ENCODE assay signal across 13 cellular contexts in genomic region chr16:80317132-80318098, GRCh38.
DNase-seq lines count a peak whose midpoint lies in the region; TF ChIP-seq lines count a peak whose summit lies in the region.
"Had no signal": no experiment of that assay in that cellular context is flagged by ENCODE, and none has a peak within 500 bp of the region (broad histone marks: within the 10 kb centered on the region; RNA-seq: fewer than 3 reads in every experiment).

No MANE protein-coding gene starts in this region.

- no peaks in the 10 kb centered on the region for H3K36me3 Mint-ChIP-seq in glutamatergic neuron (ENCODE audit: unreplicated experiment)
- H3K36me3 Mint-ChIP-seq: stimulated activated effector memory CD8-positive, alpha-beta T cell treated with anti-CD3 and anti-CD28 coated beads, Interleukin-12 subunit alpha, Interleukin-12 subunit beta, amount 100 ng/mL, for 72 hours had no signal

- no peak overlapping the region for H3K4me3 Mint-ChIP-seq in glutamatergic neuron (ENCODE audit: unreplicated experiment)
- H3K4me3 Mint-ChIP-seq: stimulated activated effector memory CD8-positive, alpha-beta T cell treated with anti-CD3 and anti-CD28 coated beads, Interleukin-12 subunit alpha, Interleukin-12 subunit beta, amount 100 ng/mL, for 72 hours; T-helper 17 cell had no signal

- TF ChIP-seq CTCF in glutamatergic neuron (IDR thresholded peaks at IDR 0.05; ENCODE audit: partially characterized antibody, unreplicated experiment) = peak; percentile 32

- no peak overlapping the region for H3K27ac Mint-ChIP-seq in glutamatergic neuron (ENCODE audit: unreplicated experiment)
- H3K27ac Mint-ChIP-seq: stimulated activated effector memory CD8-positive, alpha-beta T cell treated with anti-CD3 and anti-CD28 coated beads, Interleukin-12 subunit alpha, Interleukin-12 subunit beta, amount 100 ng/mL, for 72 hours; T-helper 17 cell had no signal

- peaks cover 6% of the 10 kb centered on the region for H3K4me1 Mint-ChIP-seq in glutamatergic neuron (ENCODE audit: low read depth, unreplicated experiment)
- H3K4me1 Mint-ChIP-seq: stimulated activated effector memory CD8-positive, alpha-beta T cell treated with anti-CD3 and anti-CD28 coated beads, Interleukin-12 subunit alpha, Interleukin-12 subunit beta, amount 100 ng/mL, for 72 hours; T-helper 17 cell had no signal

- no peaks in the 10 kb centered on the region for H3K27me3 Mint-ChIP-seq in glutamatergic neuron (ENCODE audit: unreplicated experiment)

- DNase-seq in A172 (ENCODE audit: low spot score) (peak; percentile 18), GDM1 (lab: John Stamatoyannopoulos, UW) (peak; percentile 32), NOMO-1 treated with dmso at 0.1 percent for 144 hours (lab: John Stamatoyannopoulos, UW; ENCODE audit: unreplicated experiment) (peak; percentile 87), glutamatergic neuron (peak; percentile 48), AG08395 (ENCODE audit: low spot score) (no peak), hippocampal formation (lab: John Stamatoyannopoulos, UW) (no peak), C1 segment of cervical spinal cord (lab: John Stamatoyannopoulos, UW) (no peak)
- DNase-seq in stimulated activated CD4-positive, alpha-beta T cell treated with anti-CD3 and anti-CD28 coated beads, Interleukin-2, amount 100 ng/mL, for 48 hours = no peak
- DNase-seq: dorsolateral prefrontal cortex, kidney glomerular epithelial cell, NCI-H187, T-helper 17 cell had no signal

- peaks cover 3% of the 10 kb centered on the region for H3K9me3 Mint-ChIP-seq in glutamatergic neuron (ENCODE audit: unreplicated experiment)
- H3K9me3 Mint-ChIP-seq: stimulated activated effector memory CD8-positive, alpha-beta T cell treated with anti-CD3 and anti-CD28 coated beads, Interleukin-12 subunit alpha, Interleukin-12 subunit beta, amount 100 ng/mL, for 72 hours had no signal

Comparison
In these comparisons a context has a peak if more than half of its experiments do, and no peak if none do; other contexts are left out.
1. DNase-seq: peak in A172 (single experiment), GDM1 (single experiment), NOMO-1 treated with dmso at 0.1 percent for 144 hours (single experiment) and glutamatergic neuron (single experiment); none in AG08395 (single experiment), hippocampal formation (0 of 2), C1 segment of cervical spinal cord (0 of 14) and stimulated activated CD4-positive, alpha-beta T cell treated with anti-CD3 and anti-CD28 coated beads, Interleukin-2, amount 100 ng/mL, for 48 hours (0 of 2).